ENCODE assay signal across 1 cellular context in the genomic region with DNA sequence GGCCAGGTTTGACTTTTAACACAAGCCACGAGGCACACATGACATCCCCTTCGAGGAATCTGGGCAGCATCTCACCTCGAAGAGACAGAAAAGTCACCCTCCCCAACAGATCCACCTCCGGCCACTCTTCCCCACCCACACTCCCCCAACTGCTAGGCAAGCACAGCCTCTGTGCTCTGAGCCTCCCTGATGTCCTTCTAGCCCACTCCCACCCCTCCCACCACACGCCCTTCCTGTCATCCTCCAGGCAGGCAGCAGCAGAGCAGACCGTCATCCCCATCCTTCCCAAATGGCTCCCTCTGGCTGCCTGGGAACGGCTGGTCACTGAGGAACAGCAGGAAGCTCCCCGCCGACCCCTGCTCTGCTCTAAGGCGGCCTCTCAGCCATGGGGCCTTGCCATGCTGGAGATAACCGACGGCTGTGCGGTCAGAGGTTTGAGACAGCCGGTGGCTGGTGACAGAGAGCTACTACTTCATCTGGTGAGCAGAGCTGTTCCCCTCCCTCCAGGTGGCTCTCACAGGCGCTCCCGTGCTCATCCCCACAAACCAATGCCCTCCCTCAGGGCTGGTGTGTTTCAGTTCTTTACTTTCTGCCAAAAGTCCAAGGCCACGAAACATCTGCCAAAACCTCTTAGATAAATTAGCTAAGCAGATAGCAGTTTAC.
TF ChIP-seq lines count a peak whose summit lies in the region.

No MANE protein-coding gene starts in this region.

TF ChIP-seq in HepG2, 621 proteins besides CTCF, POLR2A, EP300 and RAD21 (continued from another document):
- TF ChIP-seq, protein P1, sequence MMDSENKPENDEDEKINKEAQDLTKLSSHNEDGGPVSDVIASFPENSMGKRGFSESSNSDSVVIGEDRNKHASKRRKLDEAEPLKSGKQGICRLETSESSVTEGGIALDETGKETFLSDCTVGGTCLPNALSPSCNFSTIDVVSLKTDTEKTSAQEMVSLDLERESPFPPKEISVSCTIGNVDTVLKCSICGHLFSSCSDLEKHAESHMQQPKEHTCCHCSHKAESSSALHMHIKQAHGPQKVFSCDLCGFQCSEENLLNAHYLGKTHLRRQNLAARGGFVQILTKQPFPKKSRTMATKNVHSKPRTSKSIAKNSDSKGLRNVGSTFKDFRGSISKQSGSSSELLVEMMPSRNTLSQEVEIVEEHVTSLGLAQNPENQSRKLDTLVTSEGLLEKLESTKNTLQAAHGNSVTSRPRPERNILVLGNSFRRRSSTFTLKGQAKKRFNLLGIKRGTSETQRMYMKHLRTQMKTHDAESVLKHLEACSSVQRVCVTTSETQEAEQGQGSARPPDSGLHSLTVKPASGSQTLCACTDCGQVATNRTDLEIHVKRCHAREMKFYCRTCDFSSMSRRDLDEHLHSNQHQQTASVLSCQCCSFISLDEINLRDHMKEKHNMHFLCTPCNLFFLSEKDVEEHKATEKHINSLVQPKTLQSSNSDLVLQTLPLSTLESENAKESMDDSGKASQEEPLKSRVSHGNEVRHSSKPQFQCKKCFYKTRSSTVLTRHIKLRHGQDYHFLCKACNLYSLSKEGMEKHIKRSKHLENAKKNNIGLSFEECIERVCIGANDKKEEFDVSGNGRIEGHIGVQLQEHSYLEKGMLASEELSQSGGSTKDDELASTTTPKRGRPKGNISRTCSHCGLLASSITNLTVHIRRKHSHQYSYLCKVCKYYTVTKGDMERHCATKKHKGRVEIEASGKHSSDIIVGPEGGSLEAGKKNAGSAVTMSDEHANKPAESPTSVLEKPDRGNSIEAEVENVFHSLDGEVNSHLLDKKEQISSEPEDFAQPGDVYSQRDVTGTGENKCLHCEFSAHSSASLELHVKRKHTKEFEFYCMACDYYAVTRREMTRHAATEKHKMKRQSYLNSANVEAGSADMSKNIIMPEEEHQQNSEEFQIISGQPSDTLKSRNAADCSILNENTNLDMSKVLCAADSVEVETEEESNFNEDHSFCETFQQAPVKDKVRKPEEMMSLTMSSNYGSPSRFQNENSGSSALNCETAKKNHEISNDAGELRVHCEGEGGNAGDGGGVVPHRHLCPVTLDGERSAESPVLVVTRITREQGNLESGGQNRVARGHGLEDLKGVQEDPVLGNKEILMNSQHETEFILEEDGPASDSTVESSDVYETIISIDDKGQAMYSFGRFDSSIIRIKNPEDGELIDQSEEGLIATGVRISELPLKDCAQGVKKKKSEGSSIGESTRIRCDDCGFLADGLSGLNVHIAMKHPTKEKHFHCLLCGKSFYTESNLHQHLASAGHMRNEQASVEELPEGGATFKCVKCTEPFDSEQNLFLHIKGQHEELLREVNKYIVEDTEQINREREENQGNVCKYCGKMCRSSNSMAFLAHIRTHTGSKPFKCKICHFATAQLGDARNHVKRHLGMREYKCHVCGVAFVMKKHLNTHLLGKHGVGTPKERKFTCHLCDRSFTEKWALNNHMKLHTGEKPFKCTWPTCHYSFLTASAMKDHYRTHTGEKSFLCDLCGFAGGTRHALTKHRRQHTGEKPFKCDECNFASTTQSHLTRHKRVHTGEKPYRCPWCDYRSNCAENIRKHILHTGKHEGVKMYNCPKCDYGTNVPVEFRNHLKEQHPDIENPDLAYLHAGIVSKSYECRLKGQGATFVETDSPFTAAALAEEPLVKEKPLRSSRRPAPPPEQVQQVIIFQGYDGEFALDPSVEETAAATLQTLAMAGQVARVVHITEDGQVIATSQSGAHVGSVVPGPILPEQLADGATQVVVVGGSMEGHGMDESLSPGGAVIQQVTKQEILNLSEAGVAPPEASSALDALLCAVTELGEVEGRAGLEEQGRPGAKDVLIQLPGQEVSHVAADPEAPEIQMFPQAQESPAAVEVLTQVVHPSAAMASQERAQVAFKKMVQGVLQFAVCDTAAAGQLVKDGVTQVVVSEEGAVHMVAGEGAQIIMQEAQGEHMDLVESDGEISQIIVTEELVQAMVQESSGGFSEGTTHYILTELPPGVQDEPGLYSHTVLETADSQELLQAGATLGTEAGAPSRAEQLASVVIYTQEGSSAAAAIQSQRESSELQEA (CRISPR knock-in tag; IDR thresholded peaks at IDR 0.05; ENCODE audit: not compliant biosample characterization) = no peak
- TF ChIP-seq, protein P2, sequence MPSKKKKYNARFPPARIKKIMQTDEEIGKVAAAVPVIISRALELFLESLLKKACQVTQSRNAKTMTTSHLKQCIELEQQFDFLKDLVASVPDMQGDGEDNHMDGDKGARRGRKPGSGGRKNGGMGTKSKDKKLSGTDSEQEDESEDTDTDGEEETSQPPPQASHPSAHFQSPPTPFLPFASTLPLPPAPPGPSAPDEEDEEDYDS (CRISPR knock-in tag; IDR thresholded peaks at IDR 0.05) = no peak
- TF ChIP-seq NFE2L1 (CRISPR knock-in tag; IDR thresholded peaks at IDR 0.05; ENCODE audit: borderline replicate concordance) (no peak), NKX3-1 (CRISPR knock-in tag; IDR thresholded peaks at IDR 0.05) (no peak), ZBTB42 (CRISPR knock-in tag; IDR thresholded peaks at IDR 0.05) (no peak), HDAC1 (CRISPR knock-in tag; IDR thresholded peaks at IDR 0.05) (0 out of 2 replicates have a peak, but pooled peaks have one; percentile 22), ZNF263 (CRISPR knock-in tag; IDR thresholded peaks at IDR 0.05) (0 out of 2 replicates have a peak, but pooled peaks have one; percentile 35), ZBTB38 (CRISPR knock-in tag; IDR thresholded peaks at IDR 0.05) (peak; percentile 93), CC2D1A (CRISPR knock-in tag; IDR thresholded peaks at IDR 0.05) (no peak), ZNF225 (CRISPR knock-in tag; IDR thresholded peaks at IDR 0.05) (no peak), LCORL (IDR thresholded peaks at IDR 0.05) (no peak), LCORL (CRISPR knock-in tag; IDR thresholded peaks at IDR 0.05) (peak; percentile 43; the same call in 1 of the 2 replicates), TAF15 (IDR thresholded peaks at IDR 0.05; ENCODE audit: low read depth, low read length, poor library complexity, severe bottlenecking) (no peak)
- TF ChIP-seq, protein P3, sequence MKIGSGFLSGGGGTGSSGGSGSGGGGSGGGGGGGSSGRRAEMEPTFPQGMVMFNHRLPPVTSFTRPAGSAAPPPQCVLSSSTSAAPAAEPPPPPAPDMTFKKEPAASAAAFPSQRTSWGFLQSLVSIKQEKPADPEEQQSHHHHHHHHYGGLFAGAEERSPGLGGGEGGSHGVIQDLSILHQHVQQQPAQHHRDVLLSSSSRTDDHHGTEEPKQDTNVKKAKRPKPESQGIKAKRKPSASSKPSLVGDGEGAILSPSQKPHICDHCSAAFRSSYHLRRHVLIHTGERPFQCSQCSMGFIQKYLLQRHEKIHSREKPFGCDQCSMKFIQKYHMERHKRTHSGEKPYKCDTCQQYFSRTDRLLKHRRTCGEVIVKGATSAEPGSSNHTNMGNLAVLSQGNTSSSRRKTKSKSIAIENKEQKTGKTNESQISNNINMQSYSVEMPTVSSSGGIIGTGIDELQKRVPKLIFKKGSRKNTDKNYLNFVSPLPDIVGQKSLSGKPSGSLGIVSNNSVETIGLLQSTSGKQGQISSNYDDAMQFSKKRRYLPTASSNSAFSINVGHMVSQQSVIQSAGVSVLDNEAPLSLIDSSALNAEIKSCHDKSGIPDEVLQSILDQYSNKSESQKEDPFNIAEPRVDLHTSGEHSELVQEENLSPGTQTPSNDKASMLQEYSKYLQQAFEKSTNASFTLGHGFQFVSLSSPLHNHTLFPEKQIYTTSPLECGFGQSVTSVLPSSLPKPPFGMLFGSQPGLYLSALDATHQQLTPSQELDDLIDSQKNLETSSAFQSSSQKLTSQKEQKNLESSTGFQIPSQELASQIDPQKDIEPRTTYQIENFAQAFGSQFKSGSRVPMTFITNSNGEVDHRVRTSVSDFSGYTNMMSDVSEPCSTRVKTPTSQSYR (CRISPR knock-in tag; IDR thresholded peaks at IDR 0.05; ENCODE audit: borderline replicate concordance) = no peak
- TF ChIP-seq, protein P4, sequence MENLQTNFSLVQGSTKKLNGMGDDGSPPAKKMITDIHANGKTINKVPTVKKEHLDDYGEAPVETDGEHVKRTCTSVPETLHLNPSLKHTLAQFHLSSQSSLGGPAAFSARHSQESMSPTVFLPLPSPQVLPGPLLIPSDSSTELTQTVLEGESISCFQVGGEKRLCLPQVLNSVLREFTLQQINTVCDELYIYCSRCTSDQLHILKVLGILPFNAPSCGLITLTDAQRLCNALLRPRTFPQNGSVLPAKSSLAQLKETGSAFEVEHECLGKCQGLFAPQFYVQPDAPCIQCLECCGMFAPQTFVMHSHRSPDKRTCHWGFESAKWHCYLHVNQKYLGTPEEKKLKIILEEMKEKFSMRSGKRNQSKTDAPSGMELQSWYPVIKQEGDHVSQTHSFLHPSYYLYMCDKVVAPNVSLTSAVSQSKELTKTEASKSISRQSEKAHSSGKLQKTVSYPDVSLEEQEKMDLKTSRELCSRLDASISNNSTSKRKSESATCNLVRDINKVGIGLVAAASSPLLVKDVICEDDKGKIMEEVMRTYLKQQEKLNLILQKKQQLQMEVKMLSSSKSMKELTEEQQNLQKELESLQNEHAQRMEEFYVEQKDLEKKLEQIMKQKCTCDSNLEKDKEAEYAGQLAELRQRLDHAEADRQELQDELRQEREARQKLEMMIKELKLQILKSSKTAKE (CRISPR knock-in tag; IDR thresholded peaks at IDR 0.05; ENCODE audit: borderline replicate concordance) = no peak
- TF ChIP-seq, protein P5, sequence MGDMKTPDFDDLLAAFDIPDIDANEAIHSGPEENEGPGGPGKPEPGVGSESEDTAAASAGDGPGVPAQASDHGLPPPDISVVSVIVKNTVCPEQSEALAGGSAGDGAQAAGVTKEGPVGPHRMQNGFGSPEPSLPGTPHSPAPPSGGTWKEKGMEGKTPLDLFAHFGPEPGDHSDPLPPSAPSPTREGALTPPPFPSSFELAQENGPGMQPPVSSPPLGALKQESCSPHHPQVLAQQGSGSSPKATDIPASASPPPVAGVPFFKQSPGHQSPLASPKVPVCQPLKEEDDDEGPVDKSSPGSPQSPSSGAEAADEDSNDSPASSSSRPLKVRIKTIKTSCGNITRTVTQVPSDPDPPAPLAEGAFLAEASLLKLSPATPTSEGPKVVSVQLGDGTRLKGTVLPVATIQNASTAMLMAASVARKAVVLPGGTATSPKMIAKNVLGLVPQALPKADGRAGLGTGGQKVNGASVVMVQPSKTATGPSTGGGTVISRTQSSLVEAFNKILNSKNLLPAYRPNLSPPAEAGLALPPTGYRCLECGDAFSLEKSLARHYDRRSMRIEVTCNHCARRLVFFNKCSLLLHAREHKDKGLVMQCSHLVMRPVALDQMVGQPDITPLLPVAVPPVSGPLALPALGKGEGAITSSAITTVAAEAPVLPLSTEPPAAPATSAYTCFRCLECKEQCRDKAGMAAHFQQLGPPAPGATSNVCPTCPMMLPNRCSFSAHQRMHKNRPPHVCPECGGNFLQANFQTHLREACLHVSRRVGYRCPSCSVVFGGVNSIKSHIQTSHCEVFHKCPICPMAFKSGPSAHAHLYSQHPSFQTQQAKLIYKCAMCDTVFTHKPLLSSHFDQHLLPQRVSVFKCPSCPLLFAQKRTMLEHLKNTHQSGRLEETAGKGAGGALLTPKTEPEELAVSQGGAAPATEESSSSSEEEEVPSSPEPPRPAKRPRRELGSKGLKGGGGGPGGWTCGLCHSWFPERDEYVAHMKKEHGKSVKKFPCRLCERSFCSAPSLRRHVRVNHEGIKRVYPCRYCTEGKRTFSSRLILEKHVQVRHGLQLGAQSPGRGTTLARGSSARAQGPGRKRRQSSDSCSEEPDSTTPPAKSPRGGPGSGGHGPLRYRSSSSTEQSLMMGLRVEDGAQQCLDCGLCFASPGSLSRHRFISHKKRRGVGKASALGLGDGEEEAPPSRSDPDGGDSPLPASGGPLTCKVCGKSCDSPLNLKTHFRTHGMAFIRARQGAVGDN (CRISPR knock-in tag; IDR thresholded peaks at IDR 0.05) = peak; percentile 31; the same call in 1 of the 2 replicates
